ENCODE assay signal across 2 cellular contexts in the genomic region with DNA sequence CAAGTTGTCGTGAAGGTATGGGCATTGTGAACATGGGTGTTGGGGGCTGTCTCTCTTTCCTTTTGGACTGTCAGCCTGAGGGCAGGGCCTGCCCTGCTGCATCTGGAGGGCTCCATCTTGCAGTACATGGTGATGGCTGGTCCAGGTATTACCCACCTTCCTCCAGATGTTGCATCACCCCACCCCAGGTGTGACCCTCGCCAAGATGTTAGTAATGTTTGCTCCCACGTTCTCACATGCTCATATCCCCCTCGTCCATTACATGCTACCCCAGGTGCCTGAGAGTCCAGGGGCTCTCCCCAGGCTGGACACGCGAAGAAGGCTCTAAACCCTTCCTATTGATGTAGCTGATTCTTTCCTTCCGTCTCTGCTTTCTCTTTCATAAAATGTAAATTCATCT.
TF ChIP-seq lines count a peak whose summit lies in the region.

No MANE protein-coding gene starts in this region.

TF ChIP-seq in IMR-90, 13 proteins besides CTCF, POLR2A, EP300 and RAD21:
- TF ChIP-seq CEBPB (IDR thresholded peaks at IDR 0.05; ENCODE audit: low read depth, low read length) (0 out of 2 replicates have a peak, but pooled peaks have one; percentile 22), RFX5 (IDR thresholded peaks at IDR 0.05; ENCODE audit: low read depth, low read length) (no peak)

TF ChIP-seq in K562, 482 proteins besides CTCF, POLR2A, EP300 and RAD21:
- TF ChIP-seq CCAR2 (IDR thresholded peaks at IDR 0.05; ENCODE audit: low read depth, low read length) (no peak), BRD4 (IDR thresholded peaks at IDR 0.05) (no peak), CEBPG (CRISPR knock-in tag; IDR thresholded peaks at IDR 0.05) (0 out of 2 replicates have a peak, but pooled peaks have one; percentile 30), CEBPG (tag; conservative IDR thresholded peaks at IDR 0.05 in 1 of 2, IDR thresholded peaks at IDR 0.05 in 1 of 2) (peak; percentile 8 to 30; a peak in 2 of 4 replicates), CBX2 (IDR thresholded peaks at IDR 0.05; ENCODE audit: insufficient read depth, low read length, poor library complexity, severe bottlenecking) (no peak)
- TF ChIP-seq, protein P1, sequence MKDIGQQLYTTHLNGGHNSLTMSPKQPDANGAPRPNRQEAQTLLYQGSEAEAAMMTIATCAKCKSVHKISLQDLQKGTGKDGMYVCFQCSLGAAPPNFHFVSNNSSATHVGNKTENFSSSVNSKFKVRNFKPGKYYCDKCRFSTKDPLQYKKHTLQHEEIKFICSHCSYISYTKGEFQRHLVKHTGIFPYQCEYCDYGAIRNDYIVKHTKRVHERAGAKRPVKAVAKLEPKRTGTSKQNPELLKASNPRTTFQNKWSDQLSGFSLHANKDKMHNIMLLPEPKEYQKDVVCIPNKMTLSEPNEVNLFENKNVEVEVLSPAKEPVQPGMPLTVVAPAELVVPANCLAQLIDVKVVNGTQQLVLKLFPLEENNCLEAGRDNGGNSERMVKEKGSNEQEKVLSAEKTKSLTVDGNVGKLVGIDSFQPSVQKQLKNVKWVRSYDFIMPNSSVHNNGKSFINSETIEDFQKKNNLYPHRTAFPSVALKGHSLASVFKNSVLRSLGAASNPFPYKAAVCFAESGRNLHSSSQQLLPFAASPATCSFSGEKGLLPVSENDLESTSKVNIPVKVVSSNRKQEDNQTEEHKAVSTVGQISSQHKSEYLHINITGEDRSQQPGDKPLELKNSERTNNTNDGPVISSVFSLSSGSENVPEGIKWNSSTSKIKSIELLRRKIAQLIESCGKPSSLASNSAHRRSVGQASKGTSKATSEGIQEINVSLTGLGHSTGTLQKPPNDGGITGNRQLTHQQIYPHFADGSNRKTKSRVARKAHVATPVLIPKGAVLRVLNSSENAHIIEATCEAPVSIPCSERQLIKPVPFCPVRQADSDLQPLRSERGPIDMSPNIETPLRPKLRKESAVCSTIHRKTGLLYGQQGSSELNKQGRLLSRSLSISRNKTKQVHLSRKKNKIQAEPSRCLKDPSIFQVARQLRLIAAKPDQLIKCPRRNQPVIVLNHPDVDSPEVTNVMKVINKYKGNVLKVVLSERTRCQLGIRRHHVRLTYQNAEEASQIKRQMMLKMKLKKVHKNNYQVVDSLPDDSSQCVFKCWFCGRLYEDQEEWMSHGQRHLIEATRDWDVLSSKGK (CRISPR knock-in tag; IDR thresholded peaks at IDR 0.05), result no peak
- TF ChIP-seq, protein P2, sequence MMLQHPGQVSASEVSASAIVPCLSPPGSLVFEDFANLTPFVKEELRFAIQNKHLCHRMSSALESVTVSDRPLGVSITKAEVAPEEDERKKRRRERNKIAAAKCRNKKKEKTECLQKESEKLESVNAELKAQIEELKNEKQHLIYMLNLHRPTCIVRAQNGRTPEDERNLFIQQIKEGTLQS (IDR thresholded peaks at IDR 0.05), result peak; percentile 51; the same call in 1 of the 2 replicates
- TF ChIP-seq, protein P2 (CRISPR knock-in tag; conservative IDR thresholded peaks at IDR 0.05), result no peak
